Comparison of ENCODE assay signal across 25 cellular contexts in genomic region chr14:79581912-79582576, GRCh38.
A peak's percentile ranks its signal among the peaks of the same experiment; 100 is the strongest.
DNase-seq lines count a peak whose midpoint lies in the region; ATAC-seq, FAIRE-seq and TF ChIP-seq lines count a peak whose summit lies in the region.
"Had no signal": no experiment of that assay in that cellular context is flagged by ENCODE, and none has a peak within 500 bp of the region (broad histone marks: within the 10 kb centered on the region; RNA-seq: fewer than 3 reads in every experiment).

No MANE protein-coding gene starts in this region.

- H3K27me3 Mint-ChIP-seq in Calu3 (ENCODE audit: unreplicated experiment) (no peaks in the 10 kb centered on the region), nephron progenitor cell (ENCODE audit: low read depth, poor library complexity) (no peaks in the 10 kb centered on the region)
- H3K27me3 Mint-ChIP-seq in stimulated activated naive B cell treated with anti-CD40 and anti-IgM and Interleukin-4, amounts not matched to agents 10 μg/mL and 1 μg/mL and 100 μg/mL, for 72 hours: no peaks in the 10 kb centered on the region
- H3K27me3 Mint-ChIP-seq: activated B cell treated with CpG ODN at 0.5 μM for 24 hours; activated CD8-positive, alpha-beta T cell treated with anti-CD3 and anti-CD28 coated beads for 36 hours; activated naive CD4-positive, alpha-beta T cell treated with anti-CD3 and anti-CD28 coated beads, Interleukin-2, amount 10 ng/mL, durations not matched to agents 7 days and 5 days; activated T-cell treated with anti-CD3 and anti-CD28 coated beads, Interleukin-2, amount 50 U/mL, for 24 hours; T-helper 17 cell had no signal

- H3K4me1 Mint-ChIP-seq in Calu3 (ENCODE audit: low read depth, unreplicated experiment) (no peaks in the 10 kb centered on the region), nephron progenitor cell (peaks cover 40% of the 10 kb centered on the region)
- H3K4me1 Mint-ChIP-seq in stimulated activated naive B cell treated with anti-CD40 and anti-IgM and Interleukin-4, amounts not matched to agents 10 μg/mL and 1 μg/mL and 100 μg/mL, for 72 hours: no peaks in the 10 kb centered on the region
- H3K4me1 Mint-ChIP-seq: activated B cell treated with CpG ODN at 0.5 μM for 24 hours; activated naive CD4-positive, alpha-beta T cell treated with anti-CD3 and anti-CD28 coated beads, Interleukin-2, amount 10 ng/mL, durations not matched to agents 7 days and 5 days; CD4-positive, alpha-beta memory T cell; T-helper 17 cell had no signal

- peak; percentile 18 for FAIRE-seq in RCC 7860 (lab: Jason Lieb, UNC)
- FAIRE-seq: GM19239 had no signal

- no TSS peak for BruUV-seq in Calu3 (replicated peaks; lab: Mats Ljungman, UMichigan)

- H3K27ac Mint-ChIP-seq in Calu3 (ENCODE audit: unreplicated experiment) (no peak overlapping the region), nephron progenitor cell (no peak overlapping the region)
- no peak overlapping the region for H3K27ac Mint-ChIP-seq in stimulated activated naive B cell treated with anti-CD40 and anti-IgM and Interleukin-4, amounts not matched to agents 10 μg/mL and 1 μg/mL and 100 μg/mL, for 72 hours
- H3K27ac Mint-ChIP-seq: activated B cell treated with CpG ODN at 0.5 μM for 24 hours; activated CD8-positive, alpha-beta T cell treated with anti-CD3 and anti-CD28 coated beads for 36 hours; activated naive CD4-positive, alpha-beta T cell treated with anti-CD3 and anti-CD28 coated beads, Interleukin-2, amount 10 ng/mL, durations not matched to agents 7 days and 5 days; activated T-cell treated with anti-CD3 and anti-CD28 coated beads, Interleukin-2, amount 50 U/mL, for 24 hours; CD4-positive, alpha-beta memory T cell; T-helper 17 cell had no signal

- H3K4me1 ChIP-seq in mesodermal cell (ENCODE audit: control insufficient read depth, insufficient read depth, low read length, poor library complexity, severe bottlenecking): peaks cover 19% of the 10 kb centered on the region

- CTCF ChIA-PET in Calu3 (lab: Charles Lee): interaction anchor here (0.6 to 0.7 kb wide), 2 partner anchors 23 to 366 kb away, joined by 3 read pairs; no protein-coding TSS in a partner anchor

- H3K4me3 Mint-ChIP-seq in Calu3 (ENCODE audit: low read depth, unreplicated experiment) (no peak overlapping the region), nephron progenitor cell (no peak overlapping the region)
- no peak overlapping the region for H3K4me3 Mint-ChIP-seq in stimulated activated naive B cell treated with anti-CD40 and anti-IgM and Interleukin-4, amounts not matched to agents 10 μg/mL and 1 μg/mL and 100 μg/mL, for 72 hours
- H3K4me3 Mint-ChIP-seq: activated B cell treated with CpG ODN at 0.5 μM for 24 hours; activated CD8-positive, alpha-beta T cell treated with anti-CD3 and anti-CD28 coated beads for 36 hours; activated naive CD4-positive, alpha-beta T cell treated with anti-CD3 and anti-CD28 coated beads, Interleukin-2, amount 10 ng/mL, durations not matched to agents 7 days and 5 days; activated T-cell treated with anti-CD3 and anti-CD28 coated beads, Interleukin-2, amount 50 U/mL, for 24 hours; CD4-positive, alpha-beta memory T cell; neural crest cell; T-helper 17 cell had no signal

- H3K36me3 ChIP-seq in mesodermal cell (ENCODE audit: control insufficient read depth, insufficient read depth, low read length): no peaks in the 10 kb centered on the region
- H3K36me3 ChIP-seq: ascending aorta had no signal

- WGBS in mesodermal cell (ENCODE audit: insufficient coverage in 2 of 2), 2 experiments: no CpG with 5 or more reads among the region's 4 CpGs

- H3K4me3 ChIP-seq in mesodermal cell (ENCODE audit: extremely low read depth, insufficient read depth, low read length, poor library complexity, severe bottlenecking): no peak overlapping the region
- H3K4me3 ChIP-seq: ascending aorta had no signal

- DNase-seq in Calu3: peak; percentile 5
- DNase-seq in RCC 7860 (ENCODE audit: low spot score): peak; percentile 44
- DNase-seq in epithelial cell of prostate (ENCODE audit: low read depth, low spot score): no peak
- no peak for DNase-seq in nephron progenitor cell
- no peak for DNase-seq in NCI-H187 treated with DMSO at 0.1 percent for 48 hours (lab: John Stamatoyannopoulos, UW)
- no peak for DNase-seq in stimulated activated naive B cell treated with anti-CD40 and anti-IgM and Interleukin-4, amounts not matched to agents 10 μg/mL and 1 μg/mL and 100 μg/mL, for 72 hours
- DNase-seq: activated B cell treated with CpG ODN at 0.5 μM for 24 hours; activated CD8-positive, alpha-beta T cell treated with anti-CD3 and anti-CD28 coated beads for 36 hours; activated naive CD4-positive, alpha-beta T cell treated with anti-CD3 and anti-CD28 coated beads, Interleukin-2, amount 10 ng/mL, durations not matched to agents 7 days and 5 days; activated T-cell treated with anti-CD3 and anti-CD28 coated beads, Interleukin-2, amount 50 U/mL, for 24 hours; CD4-positive, alpha-beta memory T cell; dermis blood vessel endothelial cell; erythroblast; head of caudate nucleus; mammary epithelial cell; NCI-H1092; NCI-H526 treated with DMSO at 0.1 percent for 48 hours; SHP77 treated with DMSO at 0.1 percent for 48 hours; T-helper 17 cell had no signal

- intact Hi-C loops in Calu3 (cut with micrococcal nuclease; ENCODE audit: unreplicated experiment): no loop called here

- no peaks in the 10 kb centered on the region for H3K9me3 ChIP-seq in mesodermal cell (ENCODE audit: control insufficient read depth, low read length)
- H3K9me3 ChIP-seq: ascending aorta had no signal

- H3K9me3 Mint-ChIP-seq in Calu3 (ENCODE audit: low read depth, unreplicated experiment) (no peaks in the 10 kb centered on the region), nephron progenitor cell (no peaks in the 10 kb centered on the region)
- peaks cover 0 to 4% of the 10 kb centered on the region in 2 donors for H3K9me3 Mint-ChIP-seq in stimulated activated naive B cell treated with anti-CD40 and anti-IgM and Interleukin-4, amounts not matched to agents 10 μg/mL and 1 μg/mL and 100 μg/mL, for 72 hours
- H3K9me3 Mint-ChIP-seq: activated CD8-positive, alpha-beta T cell treated with anti-CD3 and anti-CD28 coated beads for 36 hours; neural crest cell had no signal

- no peak for ATAC-seq in stimulated activated naive B cell treated with anti-CD40 and anti-IgM and Interleukin-4, amounts not matched to agents 10 μg/mL and 1 μg/mL and 100 μg/mL, for 72 hours (replicated peaks)
- no peak for ATAC-seq in GM18861 (IDR thresholded peaks at IDR 0.05; ENCODE audit: unreplicated experiment)
- ATAC-seq: activated CD8-positive, alpha-beta T cell treated with anti-CD3 and anti-CD28 coated beads for 36 hours; HCT116; T-helper 17 cell had no signal

- peak overlapping the region; percentile 43 for H3K27ac ChIP-seq in epithelial cell of prostate
- peak overlapping the region; percentile 57 for H3K27ac ChIP-seq in mesodermal cell (ENCODE audit: low read depth, low read length, severe bottlenecking)
- H3K27ac ChIP-seq: ascending aorta had no signal

- H3K36me3 Mint-ChIP-seq in Calu3 (ENCODE audit: insufficient read depth, unreplicated experiment) (no peaks in the 10 kb centered on the region), nephron progenitor cell (ENCODE audit: low read depth) (peaks cover 4% of the 10 kb centered on the region)
- H3K36me3 Mint-ChIP-seq in stimulated activated naive B cell treated with anti-CD40 and anti-IgM and Interleukin-4, amounts not matched to agents 10 μg/mL and 1 μg/mL and 100 μg/mL, for 72 hours: no peaks in the 10 kb centered on the region
- H3K36me3 Mint-ChIP-seq: activated naive CD4-positive, alpha-beta T cell treated with anti-CD3 and anti-CD28 coated beads, Interleukin-2, amount 10 ng/mL, durations not matched to agents 7 days and 5 days; CD4-positive, alpha-beta memory T cell had no signal

- TF ChIP-seq CTCF in Calu3 (IDR thresholded peaks at IDR 0.05; ENCODE audit: unreplicated experiment) (no peak), nephron progenitor cell (IDR thresholded peaks at IDR 0.05) (no peak)

Comparison
In these comparisons a context has a peak if more than half of its experiments do, and no peak if none do; other contexts are left out.
1. DNase-seq: peak in Calu3 (single experiment) and RCC 7860 (single experiment); none in epithelial cell of prostate (single experiment), nephron progenitor cell (single experiment), NCI-H187 treated with DMSO at 0.1 percent for 48 hours (single experiment) and stimulated activated naive B cell treated with anti-CD40 and anti-IgM and Interleukin-4, amounts not matched to agents 10 μg/mL and 1 μg/mL and 100 μg/mL, for 72 hours (single experiment).